9 cellular contexts compared by ENCODE assay signal in the genomic region with DNA sequence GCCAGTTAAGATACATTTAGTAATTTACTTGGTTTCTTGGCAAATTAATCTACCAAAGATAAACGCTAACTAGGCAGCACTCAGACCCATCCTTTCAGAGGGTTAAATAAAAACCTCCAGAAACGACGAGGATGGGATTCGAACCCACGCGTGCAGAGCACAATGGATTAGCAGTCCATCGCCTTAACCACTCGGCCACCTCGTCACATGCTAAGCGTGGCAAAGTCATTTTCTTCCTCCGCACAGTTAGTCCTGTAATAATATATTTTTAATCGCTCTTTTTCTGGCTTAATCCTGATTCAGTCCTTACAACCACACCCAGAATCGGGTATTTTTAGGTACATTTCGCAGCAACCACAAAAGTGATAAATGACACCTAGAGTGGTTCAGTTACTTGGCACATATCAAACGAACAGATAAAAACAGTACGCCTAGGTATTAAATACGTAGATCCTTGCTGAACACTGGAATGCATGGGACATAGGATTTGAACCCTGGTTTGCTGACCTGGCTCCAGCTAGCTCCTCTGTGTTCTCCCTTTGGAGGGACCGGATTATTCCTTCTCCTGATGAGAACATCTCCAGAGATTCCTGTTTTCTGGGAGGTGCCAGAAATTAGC.
DNase-seq lines count a peak whose midpoint lies in the region; ATAC-seq, FAIRE-seq and TF ChIP-seq lines count a peak whose summit lies in the region.
"Had no signal": no experiment of that assay in that cellular context is flagged by ENCODE, and none has a peak within 500 bp of the region (broad histone marks: within the 10 kb centered on the region; RNA-seq: fewer than 3 reads in every experiment).

No MANE protein-coding gene starts in this region.

- peak overlapping the region; percentile 86 for H3K4me3 Mint-ChIP-seq in astrocyte (ENCODE audit: unreplicated experiment)

- no peaks in the 10 kb centered on the region for H3K4me1 Mint-ChIP-seq in astrocyte (ENCODE audit: low read depth, unreplicated experiment)

- in situ Hi-C loops in HepG2 (cut with HindIII; ENCODE audit: extremely low pct_ligation_motif_present, low pct_unique_long_range_greater_than_20kb), result no loop called here

- no TSS peak for BruUV-seq in HepG2 (replicated peaks; lab: Mats Ljungman, UMichigan)

- H3K36me3 ChIP-seq in astrocyte (ENCODE audit: insufficient read depth, low read length) (no peaks in the 10 kb centered on the region), HepG2 (replicated peaks in 1 of 2; ENCODE audit: control insufficient read depth in 1 of 2, insufficient read depth in 2 of 2, low read length in 2 of 2) (no peaks in the 10 kb centered on the region)

- TF ChIP-seq EP300 in HepG2 (IDR thresholded peaks at IDR 0.05; ENCODE audit: low read depth in 2 of 2, low read length in 2 of 2) (no peak), HepG2 (CRISPR knock-in tag; IDR thresholded peaks at IDR 0.05; ENCODE audit: borderline replicate concordance) (no peak)

- H4K20me1 ChIP-seq in astrocyte (ENCODE audit: insufficient read depth, low read length) (no peaks in the 10 kb centered on the region), HepG2 (ENCODE audit: insufficient read depth, low read length) (no peaks in the 10 kb centered on the region)

- CTCF ChIA-PET in HepG2 (lab: Yijun Ruan, JAX; ENCODE audit: low intra/inter-chr PET ratio, low total read pairs), result no interaction called here

- no peak overlapping the region for H3K27ac ChIP-seq in astrocyte (ENCODE audit: low read depth, low read length)
- H3K27ac ChIP-seq in HepG2 (ENCODE audit: extremely low read length, insufficient read depth, low read length), result no peak overlapping the region
- H3K27ac ChIP-seq: body of pancreas had no signal

- H3K9me3 ChIP-seq in astrocyte (ENCODE audit: insufficient read depth, low read depth, low read length), result no peaks in the 10 kb centered on the region
- H3K9me3 ChIP-seq in HepG2 (ENCODE audit: low read length), result no peaks in the 10 kb centered on the region
- H3K9me3 ChIP-seq: body of pancreas had no signal

- H3K9me3 Mint-ChIP-seq in astrocyte (ENCODE audit: unreplicated experiment), result no peaks in the 10 kb centered on the region

- no peak for TF ChIP-seq RAD21 in HepG2 (CRISPR knock-in tag; IDR thresholded peaks at IDR 0.05)

- peak; percentile 24 for DNase-seq in activated naive CD4-positive, alpha-beta T cell treated with anti-CD3 and anti-CD28 coated beads, Interleukin-2, amount 50 U/mL, for 16 hours
- no peak for DNase-seq in activated naive CD4-positive, alpha-beta T cell (lab: John Stamatoyannopoulos, UW)
- peak; percentile 7 to 40 for DNase-seq in NCI-H446 (lab: John Stamatoyannopoulos, UW)
- peak; percentile 46 for DNase-seq in astrocyte (ENCODE audit: low read depth)
- peak; percentile 46 for DNase-seq in HepG2 (ENCODE audit: low spot score)
- DNase-seq in putamen (ENCODE audit: low spot score), result no peak
- no peak for DNase-seq in AG08395 (ENCODE audit: low spot score)

- H3K4me1 ChIP-seq in astrocyte (ENCODE audit: insufficient read depth, low read length) (no peaks in the 10 kb centered on the region), HepG2 (ENCODE audit: insufficient read depth, low read length) (peaks cover 16% of the 10 kb centered on the region)
- H3K4me1 ChIP-seq: body of pancreas had no signal

- no peaks in the 10 kb centered on the region for H3K36me3 Mint-ChIP-seq in astrocyte (ENCODE audit: low read depth, unreplicated experiment)

- no peak for TF ChIP-seq POLR2A in HepG2 (IDR thresholded peaks at IDR 0.05; ENCODE audit: insufficient read depth in 1 of 2, low read depth in 2 of 2, low read length in 2 of 2)

- peak overlapping the region; percentile 82 for H3K27ac Mint-ChIP-seq in astrocyte (ENCODE audit: unreplicated experiment)

- TF ChIP-seq CTCF in astrocyte (IDR thresholded peaks at IDR 0.05; ENCODE audit: insufficient read depth, low read depth, low read length), result no peak
- no peak for TF ChIP-seq CTCF in HepG2 (CRISPR knock-in tag; IDR thresholded peaks at IDR 0.05)

- no peaks in the 10 kb centered on the region for H3K27me3 Mint-ChIP-seq in astrocyte (ENCODE audit: low read depth, unreplicated experiment)

- FAIRE-seq in astrocyte (lab: Jason Lieb, UNC) (no peak), HepG2 (lab: Jason Lieb, UNC) (no peak)

- H3K4me3 ChIP-seq in astrocyte (ENCODE audit: insufficient read depth, low read depth, low read length), result peak overlapping the region; percentile 59
- H3K4me3 ChIP-seq in HepG2 (replicated peaks in 1 of 3; ENCODE audit: insufficient read depth in 1 of 3, low read depth in 2 of 3, low read length in 3 of 3), result peak overlapping the region; percentile 38 to 66 (median 60)
- H3K4me3 ChIP-seq: body of pancreas had no signal

- H3K27me3 ChIP-seq in astrocyte (ENCODE audit: insufficient read depth, low read length) (peaks cover 2% of the 10 kb centered on the region), HepG2 (ENCODE audit: control insufficient read depth in 1 of 2, insufficient read depth in 2 of 2, low read length in 2 of 2) (no peaks in the 10 kb centered on the region)
- H3K27me3 ChIP-seq: body of pancreas had no signal

- intact Hi-C loops in HepG2 (cut with micrococcal nuclease; ENCODE audit: unreplicated experiment), result no loop called here

- POLR2A ChIA-PET in HepG2 (lab: Yijun Ruan, JAX), result interaction anchor here (1.2 kb wide), 1 partner anchor 9 kb away, joined by 3 read pairs; no protein-coding TSS in a partner anchor

- ATAC-seq in HepG2, result peak; percentile 69
- no peak for ATAC-seq in GM18858 (IDR thresholded peaks at IDR 0.05; ENCODE audit: unreplicated experiment)
- ATAC-seq: body of pancreas had no signal

- H3K9ac ChIP-seq in astrocyte (ENCODE audit: low read length) (peak overlapping the region; percentile 37), HepG2 (ENCODE audit: insufficient read depth, low read depth, low read length) (peak overlapping the region; percentile 28; the same call in 1 of the 2 replicates)

- 20% methylated on average over 18 of the region's 18 CpGs for WGBS in HepG2 (ENCODE audit: low lambda C conversion rate)

- H3K4me2 ChIP-seq in astrocyte (ENCODE audit: low read length), result peak overlapping the region; percentile 78
- peak overlapping the region; percentile 80 for H3K4me2 ChIP-seq in HepG2 (ENCODE audit: low read depth, low read length)

- H2AFZ ChIP-seq in astrocyte (ENCODE audit: low read depth, low read length) (peak overlapping the region; percentile 43), HepG2 (ENCODE audit: low read length) (peak overlapping the region; percentile 85)

- H3K79me2 ChIP-seq in astrocyte (ENCODE audit: insufficient read depth, low read length) (no peaks in the 10 kb centered on the region), HepG2 (ENCODE audit: insufficient read depth, low read length) (no peaks in the 10 kb centered on the region)

TF ChIP-seq in HepG2, 621 proteins besides CTCF, POLR2A, EP300 and RAD21 (continues in another document):
- TF ChIP-seq MEIS1 (CRISPR knock-in tag; IDR thresholded peaks at IDR 0.05; ENCODE audit: borderline replicate concordance), result no peak
- peak; percentile 77 for TF ChIP-seq ZNF652 (CRISPR knock-in tag; IDR thresholded peaks at IDR 0.05; ENCODE audit: borderline replicate concordance, low read depth)
- TF ChIP-seq MYC (CRISPR knock-in tag; IDR thresholded peaks at IDR 0.05; ENCODE audit: borderline replicate concordance), result peak; percentile 43; the same call in 1 of the 2 replicates
- TF ChIP-seq ZNF253 (CRISPR knock-in tag; IDR thresholded peaks at IDR 0.05; ENCODE audit: borderline replicate concordance), result no peak
- TF ChIP-seq NR2C2 (CRISPR knock-in tag; IDR thresholded peaks at IDR 0.05; ENCODE audit: borderline replicate concordance), result no peak
- TF ChIP-seq MED1 (CRISPR knock-in tag; IDR thresholded peaks at IDR 0.05), result 0 out of 2 replicates have a peak, but pooled peaks have one; percentile 21
- TF ChIP-seq CREM (IDR thresholded peaks at IDR 0.05), result peak; percentile 58; the same call in 1 of the 2 replicates
- no peak for TF ChIP-seq CREM (CRISPR knock-in tag; IDR thresholded peaks at IDR 0.05)
- peak; percentile 61; the same call in 1 of the 2 replicates for TF ChIP-seq ZMYM3 (CRISPR knock-in tag; IDR thresholded peaks at IDR 0.05)
- TF ChIP-seq BHLHE40 (IDR thresholded peaks at IDR 0.05; ENCODE audit: low read length), result peak; percentile 43
- TF ChIP-seq PRPF4 (IDR thresholded peaks at IDR 0.05; ENCODE audit: low read depth, low read length, poor library complexity, severe bottlenecking), result peak; percentile 77
- TF ChIP-seq NCOR1 (IDR thresholded peaks at IDR 0.05; ENCODE audit: borderline replicate concordance, low read length), result no peak
- TF ChIP-seq ZNF367 (CRISPR knock-in tag; IDR thresholded peaks at IDR 0.05; ENCODE audit: borderline replicate concordance), result 0 out of 2 replicates have a peak, but pooled peaks have one; percentile 76
- TF ChIP-seq MAF1 (CRISPR knock-in tag; IDR thresholded peaks at IDR 0.05; ENCODE audit: borderline replicate concordance), result peak; percentile 81
- 0 out of 2 replicates have a peak, but pooled peaks have one; percentile 10 for TF ChIP-seq ERF (CRISPR knock-in tag; IDR thresholded peaks at IDR 0.05)
- no peak for TF ChIP-seq KDM6A (CRISPR knock-in tag; IDR thresholded peaks at IDR 0.05; ENCODE audit: low read depth)
- 0 out of 2 replicates have a peak, but pooled peaks have one; percentile 46 for TF ChIP-seq KLF6 (CRISPR knock-in tag; IDR thresholded peaks at IDR 0.05)
- TF ChIP-seq, protein P1, sequence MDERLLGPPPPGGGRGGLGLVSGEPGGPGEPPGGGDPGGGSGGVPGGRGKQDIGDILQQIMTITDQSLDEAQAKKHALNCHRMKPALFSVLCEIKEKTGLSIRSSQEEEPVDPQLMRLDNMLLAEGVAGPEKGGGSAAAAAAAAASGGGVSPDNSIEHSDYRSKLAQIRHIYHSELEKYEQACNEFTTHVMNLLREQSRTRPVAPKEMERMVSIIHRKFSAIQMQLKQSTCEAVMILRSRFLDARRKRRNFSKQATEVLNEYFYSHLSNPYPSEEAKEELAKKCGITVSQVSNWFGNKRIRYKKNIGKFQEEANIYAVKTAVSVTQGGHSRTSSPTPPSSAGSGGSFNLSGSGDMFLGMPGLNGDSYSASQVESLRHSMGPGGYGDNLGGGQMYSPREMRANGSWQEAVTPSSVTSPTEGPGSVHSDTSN (CRISPR knock-in tag; IDR thresholded peaks at IDR 0.05), result no peak
- no peak for TF ChIP-seq NFYB (CRISPR knock-in tag; IDR thresholded peaks at IDR 0.05)
- TF ChIP-seq SALL1 (CRISPR knock-in tag; IDR thresholded peaks at IDR 0.05), result 0 out of 2 replicates have a peak, but pooled peaks have one; percentile 34
- TF ChIP-seq THYN1 (CRISPR knock-in tag; IDR thresholded peaks at IDR 0.05; ENCODE audit: borderline replicate concordance, low read depth), result no peak
- peak; percentile 20 for TF ChIP-seq ASH2L (IDR thresholded peaks at IDR 0.05; ENCODE audit: insufficient read length, low read depth, low read length)
- TF ChIP-seq ZNF629 (CRISPR knock-in tag; conservative IDR thresholded peaks at IDR 0.05), result peak; percentile 74
- TF ChIP-seq NCOA2 (CRISPR knock-in tag; IDR thresholded peaks at IDR 0.05), result peak; percentile 32; the same call in 1 of the 2 replicates

Comparison
In these comparisons a context has a peak if more than half of its experiments do, and no peak if none do; other contexts are left out.
1. DNase-seq: peak in activated naive CD4-positive, alpha-beta T cell treated with anti-CD3 and anti-CD28 coated beads, Interleukin-2, amount 50 U/mL, for 16 hours (single experiment), NCI-H446 (2 of 2), astrocyte (single experiment) and HepG2 (single experiment); none in activated naive CD4-positive, alpha-beta T cell (0 of 4), putamen (single experiment) and AG08395 (single experiment).